In the genomic region with DNA sequence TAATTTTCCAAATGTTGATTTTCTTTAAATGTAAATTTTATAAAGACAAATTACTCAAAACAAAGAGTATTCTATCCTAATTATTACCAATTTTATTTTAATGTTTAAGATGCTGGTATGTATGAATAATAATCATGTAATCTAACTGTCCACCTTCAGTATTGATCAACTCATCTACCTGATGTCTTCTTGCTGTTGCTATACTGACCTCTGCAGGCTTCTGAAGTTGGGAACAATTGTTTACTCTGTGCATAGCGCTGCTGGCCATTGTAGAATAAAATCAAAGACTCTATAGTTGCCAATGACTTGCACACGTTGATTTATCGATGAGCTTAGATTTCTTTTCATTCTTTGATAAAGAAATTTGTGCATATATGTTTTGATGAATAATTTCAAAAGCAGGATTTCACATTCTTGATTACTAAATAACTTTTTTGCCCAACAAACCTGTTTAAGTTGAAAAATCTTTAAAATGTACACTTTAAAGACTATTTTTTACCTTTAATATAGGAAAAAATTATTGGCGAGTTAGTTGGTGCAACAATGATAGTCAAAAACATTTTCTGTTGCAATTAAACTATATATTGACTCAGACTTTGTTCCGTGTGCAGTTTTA, we compare ENCODE assay signal across 8 cellular contexts.
DNase-seq lines count a peak whose midpoint lies in the region; ATAC-seq and TF ChIP-seq lines count a peak whose summit lies in the region.

No MANE protein-coding gene starts in this region.

- H4K8ac ChIP-seq in IMR-90 (ENCODE audit: low read depth in 2 of 2, low read length in 2 of 2): no peak overlapping the region
- H4K8ac ChIP-seq in mesenchymal stem cell (ENCODE audit: low read length): no peak overlapping the region

- H3K14ac ChIP-seq in IMR-90 (replicated peaks; ENCODE audit: low read depth, low read length) (no peak overlapping the region), mesenchymal stem cell (ENCODE audit: low read length in 2 of 2) (no peak overlapping the region)

- H3K18ac ChIP-seq in IMR-90 (ENCODE audit: low read depth, low read length) (no peak overlapping the region), mesenchymal stem cell (ENCODE audit: low read depth in 1 of 2, low read length in 2 of 2) (no peak overlapping the region)

- no CpG with 5 or more reads among the region's 5 CpGs for WGBS in IMR-90 (ENCODE audit: extremely low coverage in 2 of 2, insufficient read length in 1 of 2), 2 experiments
- 74% methylated on average over 3 of the region's 5 CpGs for WGBS in mesenchymal stem cell

- H3K9ac ChIP-seq in IMR-90 (ENCODE audit: low read depth, low read length) (no peak overlapping the region), mesenchymal stem cell (ENCODE audit: low read length) (no peak overlapping the region)

- no peak overlapping the region for H3K4ac ChIP-seq in IMR-90 (ENCODE audit: low read depth, low read length)
- H3K4ac ChIP-seq in mesenchymal stem cell (ENCODE audit: low read depth in 1 of 2, low read length in 2 of 2): no peak overlapping the region

- POLR2A ChIA-PET in IMR-90 (lab: Charles Lee; ENCODE audit: unreplicated experiment): no interaction called here

- H3K27ac ChIP-seq in IMR-90 (ENCODE audit: insufficient read depth, low read length) (no peak overlapping the region), VCaP (no peak overlapping the region), mesenchymal stem cell (ENCODE audit: low read length, poor library complexity, severe bottlenecking) (no peak overlapping the region)

- H2BK15ac ChIP-seq in IMR-90 (ENCODE audit: low read depth, low read length): no peak overlapping the region
- H2BK15ac ChIP-seq in mesenchymal stem cell (ENCODE audit: low read depth, poor library complexity, severe bottlenecking): no peak overlapping the region

- TF ChIP-seq CTCF in IMR-90 (conservative IDR thresholded peaks at IDR 0.05; ENCODE audit: low read depth, low read length): peak; percentile 41
- peak; percentile 85 for TF ChIP-seq CTCF in VCaP (conservative IDR thresholded peaks at IDR 0.05)
- no peak for TF ChIP-seq CTCF in GM20000 (IDR thresholded peaks at IDR 0.05; ENCODE audit: extremely low read depth, missing control alignments)

- no peaks in the 10 kb centered on the region for H3K36me3 ChIP-seq in IMR-90 (ENCODE audit: control insufficient read depth, insufficient read depth, low read length)
- H3K36me3 ChIP-seq in mesenchymal stem cell (ENCODE audit: control insufficient read depth in 1 of 2, insufficient read depth in 2 of 2, low read depth in 1 of 2, low read length in 2 of 2): no peaks in the 10 kb centered on the region

- TF ChIP-seq POLR2A in IMR-90 (IDR thresholded peaks at IDR 0.05; ENCODE audit: low read depth, low read length): no peak

- DNase-seq in EL (peak; percentile 7), IMR-90 (peak; percentile 8), mesenchymal stem cell (peak; percentile 16), GM20000 (ENCODE audit: low spot score) (no peak), globus pallidus (ENCODE audit: low spot score) (no peak), GDM1 (lab: John Stamatoyannopoulos, UW) (no peak)

- ATAC-seq in IMR-90 (ENCODE audit: low read depth): no peak
- ATAC-seq in activated CD4-positive, CD25-positive, alpha-beta regulatory T cell treated with anti-CD3 and anti-CD28 coated beads, Interleukin-2, amount 50 U/mL, for 24 hours: no peak

- H2AK5ac ChIP-seq in IMR-90 (ENCODE audit: low read depth, low read length) (no peak overlapping the region), mesenchymal stem cell (ENCODE audit: low read length, severe bottlenecking) (no peak overlapping the region)

- no peak overlapping the region for H3K56ac ChIP-seq in IMR-90 (ENCODE audit: extremely low read depth, insufficient read depth, low read length)

- H3K79me1 ChIP-seq in IMR-90 (ENCODE audit: low read depth in 1 of 2, low read length in 2 of 2): no peaks in the 10 kb centered on the region
- no peaks in the 10 kb centered on the region for H3K79me1 ChIP-seq in mesenchymal stem cell (replicated peaks; ENCODE audit: low read length, poor library complexity, severe bottlenecking)

- H3K23ac ChIP-seq in IMR-90 (ENCODE audit: low read depth, low read length): no peak overlapping the region
- H3K23ac ChIP-seq in mesenchymal stem cell (ENCODE audit: low read length in 2 of 2): no peak overlapping the region

- no peak overlapping the region for H2AK9ac ChIP-seq in IMR-90 (replicated peaks; ENCODE audit: low read depth, low read length, poor library complexity)

- H2BK12ac ChIP-seq in mesenchymal stem cell (ENCODE audit: low read length in 2 of 2): no peak overlapping the region

- TF ChIP-seq RAD21 in IMR-90 (IDR thresholded peaks at IDR 0.05; ENCODE audit: low read length): peak; percentile 55

- dilution Hi-C loops in IMR-90 (cut with HindIII; ENCODE audit: low sequenced_read_pairs, unreplicated experiment): no loop called here

- no peak overlapping the region for H3K4me2 ChIP-seq in IMR-90 (ENCODE audit: low read depth, low read length)
- no peak overlapping the region for H3K4me2 ChIP-seq in mesenchymal stem cell (ENCODE audit: low read length, poor library complexity, severe bottlenecking)

- no peaks in the 10 kb centered on the region for H3K27me3 ChIP-seq in IMR-90 (ENCODE audit: control insufficient read depth, insufficient read depth, low read length)
- no peaks in the 10 kb centered on the region for H3K27me3 ChIP-seq in mesenchymal stem cell (ENCODE audit: control insufficient read depth in 1 of 2, insufficient read depth in 1 of 2, low read length in 2 of 2)

- H4K5ac ChIP-seq in IMR-90 (ENCODE audit: low read depth, low read length): no peak overlapping the region

- H2AFZ ChIP-seq in IMR-90 (replicated peaks; ENCODE audit: low read length, poor library complexity) (no peak overlapping the region), mesenchymal stem cell (ENCODE audit: low read depth, low read length) (no peak overlapping the region)

- BruUV-seq in IMR-90 (replicated peaks; lab: Mats Ljungman, UMichigan): no TSS peak

- no peak overlapping the region for H2BK5ac ChIP-seq in IMR-90 (ENCODE audit: low read depth, low read length, poor library complexity, severe bottlenecking)
- no peak overlapping the region for H2BK5ac ChIP-seq in mesenchymal stem cell (ENCODE audit: low read depth, low read length, poor library complexity, severe bottlenecking)

- CTCF ChIA-PET in IMR-90 (lab: Yijun Ruan, JAX): interaction anchor here (0.5 to 0.6 kb wide), 2 partner anchors 17 to 878 kb away, joined by 3 read pairs; no protein-coding TSS in a partner anchor

- H3K4me1 ChIP-seq in IMR-90 (ENCODE audit: control insufficient read depth, insufficient read depth, low read length): no peaks in the 10 kb centered on the region
- no peaks in the 10 kb centered on the region for H3K4me1 ChIP-seq in mesenchymal stem cell (ENCODE audit: control insufficient read depth, insufficient read depth, low read depth, low read length)

- H3K9me1 ChIP-seq in IMR-90 (ENCODE audit: insufficient read depth, low read length): no peaks in the 10 kb centered on the region

- H2BK120ac ChIP-seq in IMR-90 (ENCODE audit: low read depth, low read length) (no peak overlapping the region), mesenchymal stem cell (ENCODE audit: low read depth, low read length) (no peak overlapping the region)

- no peaks in the 10 kb centered on the region for H3K9me3 ChIP-seq in IMR-90 (ENCODE audit: control insufficient read depth, insufficient read depth, low read length)
- no peaks in the 10 kb centered on the region for H3K9me3 ChIP-seq in mesenchymal stem cell (ENCODE audit: control insufficient read depth, low read length)

- intact Hi-C loops in IMR-90 (cut with micrococcal nuclease): loop anchor here (5.0 kb wide), 2 partner anchors 631 to 881 kb away; no protein-coding TSS in a partner anchor

- no peak overlapping the region for H3K4me3 ChIP-seq in IMR-90 (ENCODE audit: insufficient read depth, low read depth, low read length)
- no peak overlapping the region for H3K4me3 ChIP-seq in mesenchymal stem cell (ENCODE audit: insufficient read depth in 1 of 2, low read depth in 1 of 2, low read length in 2 of 2)

- no peaks in the 10 kb centered on the region for H4K20me1 ChIP-seq in IMR-90 (ENCODE audit: insufficient read depth, low read length)

- H4K91ac ChIP-seq in IMR-90 (ENCODE audit: insufficient read depth, low read depth, low read length): no peak overlapping the region
- no peak overlapping the region for H4K91ac ChIP-seq in mesenchymal stem cell (ENCODE audit: low read length)

- in situ Hi-C loops in IMR-90 (cut with MboI; ENCODE audit: low sequenced_read_pairs): no loop called here

- H2BK20ac ChIP-seq in IMR-90 (ENCODE audit: low read depth, low read length): no peak overlapping the region

TF ChIP-seq in IMR-90, 13 proteins besides CTCF, POLR2A, EP300 and RAD21:
- TF ChIP-seq SMC3 (IDR thresholded peaks at IDR 0.05; ENCODE audit: low read depth, low read length) (peak; percentile 40; the same call in 1 of the 2 replicates), MAFK (IDR thresholded peaks at IDR 0.05; ENCODE audit: low read depth, low read length) (no peak)

Comparison
In these comparisons a context has a peak if more than half of its experiments do, and no peak if none do; other contexts are left out.
1. DNase-seq: peak in EL (single experiment), IMR-90 (single experiment) and mesenchymal stem cell (single experiment); none in GM20000 (single experiment), globus pallidus (single experiment) and GDM1 (single experiment).